18 cellular contexts compared by ENCODE assay signal in the genomic region with DNA sequence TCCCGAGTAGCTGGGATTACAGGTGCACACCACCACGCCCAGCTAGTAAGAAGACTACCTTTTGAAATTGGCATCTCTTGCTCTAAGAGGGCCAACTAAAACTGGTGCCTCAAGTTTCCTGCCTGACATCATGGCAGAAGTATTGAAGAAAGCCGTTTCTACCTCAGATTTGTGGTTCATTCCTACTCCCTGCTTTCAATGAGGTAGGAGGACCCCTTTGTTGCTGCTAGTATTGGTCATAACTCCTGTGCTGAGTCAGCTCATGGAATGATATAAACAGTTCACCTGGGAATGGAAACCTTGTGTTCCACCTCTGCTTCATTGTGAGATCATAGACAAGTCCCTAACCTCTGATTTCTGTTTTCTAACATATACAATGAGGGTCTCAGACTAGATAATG.
DNase-seq lines count a peak whose midpoint lies in the region; ATAC-seq and TF ChIP-seq lines count a peak whose summit lies in the region.
"Had no signal": no experiment of that assay in that cellular context is flagged by ENCODE, and none has a peak within 500 bp of the region (broad histone marks: within the 10 kb centered on the region; RNA-seq: fewer than 3 reads in every experiment).

No MANE protein-coding gene starts in this region.

- no peak for TF ChIP-seq POLR2A in breast epithelium (IDR thresholded peaks at IDR 0.05)
- TF ChIP-seq POLR2A in transverse colon (IDR thresholded peaks at IDR 0.05) = no peak

- TF ChIP-seq EP300 in transverse colon (IDR thresholded peaks at IDR 0.05; ENCODE audit: low read depth) = no peak

- no peak overlapping the region for H3K4me3 Mint-ChIP-seq in MCF 10A (ENCODE audit: unreplicated experiment)
- H3K4me3 Mint-ChIP-seq in chondrocyte (ENCODE audit: unreplicated experiment) = no peak overlapping the region
- H3K4me3 Mint-ChIP-seq in stimulated activated naive CD8-positive, alpha-beta T cell treated with anti-CD3 and anti-CD28 coated beads, Interleukin-15, amount 100 ng/mL, for 72 hours = no peak overlapping the region
- H3K4me3 Mint-ChIP-seq: activated naive CD4-positive, alpha-beta T cell treated with anti-CD3 and anti-CD28 coated beads, Interleukin-2, amount 10 ng/mL, durations not matched to agents 7 days and 5 days; B cell had no signal

- no peak overlapping the region for H2AFZ ChIP-seq in PC-3 (ENCODE audit: low read length)

- CTCF ChIA-PET in MCF 10A (lab: Yijun Ruan, JAX) (no interaction called here), PC-3 (lab: Charles Lee) (no interaction called here)

- in situ Hi-C loops in transverse colon (cut with MboI; ENCODE audit: low pct_ligation_motif_present in 1 of 4, low pct_unique_long_range_greater_than_20kb in 1 of 4, low sequenced_read_pairs in 3 of 4) = no loop called here

- H3K4me1 Mint-ChIP-seq in MCF 10A (ENCODE audit: insufficient read depth, unreplicated experiment) (peaks cover 42% of the 10 kb centered on the region), chondrocyte (ENCODE audit: low read depth) (peaks cover 79% of the 10 kb centered on the region)
- H3K4me1 Mint-ChIP-seq in stimulated activated naive CD8-positive, alpha-beta T cell treated with anti-CD3 and anti-CD28 coated beads, Interleukin-15, amount 100 ng/mL, for 72 hours = peaks cover 48% of the 10 kb centered on the region

- no peaks in the 10 kb centered on the region for H3K9me2 ChIP-seq in PC-3 (replicated peaks; ENCODE audit: low read length)

- H3K9me3 Mint-ChIP-seq in MCF 10A (ENCODE audit: unreplicated experiment) (no peaks in the 10 kb centered on the region), chondrocyte (ENCODE audit: low read depth) (peaks cover 9% of the 10 kb centered on the region)
- no peaks in the 10 kb centered on the region for H3K9me3 Mint-ChIP-seq in stimulated activated naive CD8-positive, alpha-beta T cell treated with anti-CD3 and anti-CD28 coated beads, Interleukin-15, amount 100 ng/mL, for 72 hours
- H3K9me3 Mint-ChIP-seq: activated naive CD4-positive, alpha-beta T cell treated with anti-CD3 and anti-CD28 coated beads, Interleukin-2, amount 10 ng/mL, durations not matched to agents 7 days and 5 days had no signal

- peaks cover 21% of the 10 kb centered on the region for H3K36me3 Mint-ChIP-seq in MCF 10A (ENCODE audit: insufficient read depth, unreplicated experiment)
- H3K36me3 Mint-ChIP-seq in chondrocyte (ENCODE audit: low read depth) = peaks cover 14% of the 10 kb centered on the region

- intact Hi-C loops in MCF 10A (cut with micrococcal nuclease) (no loop called here), breast epithelium (cut with DNase I; ENCODE audit: low total_unique reads) (no loop called here), PC-3 (cut with micrococcal nuclease) (no loop called here), transverse colon (cut with DNase I; ENCODE audit: low total_unique reads) (no loop called here)

- no peak for DNase-seq in MCF 10A (ENCODE audit: unreplicated experiment)
- no peak for DNase-seq in breast epithelium (ENCODE audit: low spot score in 2 of 2)
- DNase-seq in PC-3 = peak; percentile 42
- no peak for DNase-seq in chondrocyte (ENCODE audit: low spot score)
- DNase-seq in stimulated activated naive CD8-positive, alpha-beta T cell treated with anti-CD3 and anti-CD28 coated beads, Interleukin-15, amount 100 ng/mL, for 72 hours = no peak
- DNase-seq in transverse colon = no peak
- no peak for DNase-seq in COR-L47 (lab: John Stamatoyannopoulos, UW)
- no peak for DNase-seq in islet precursor cell
- DNase-seq: activated CD8-positive, alpha-beta memory T cell treated with anti-CD3 and anti-CD28 coated beads for 24 hours; activated naive CD4-positive, alpha-beta T cell treated with anti-CD3 and anti-CD28 coated beads, Interleukin-2, amount 10 ng/mL, durations not matched to agents 7 days and 5 days; DMS153; effector CD8-positive, alpha-beta T cell; left ventricle myocardium inferior; NCI-H2081 treated with DMSO at 0.1 percent for 48 hours; pancreas; Peyer's patch; stimulated activated CD4-positive, alpha-beta T cell treated with anti-CD3 and anti-CD28 coated beads, Interleukin-4, amount 100 ng/mL, for 1 hour had no signal

- H3K27ac Mint-ChIP-seq in MCF 10A (ENCODE audit: low read depth, unreplicated experiment) = peak overlapping the region; percentile 83
- peak overlapping the region; percentile 12 for H3K27ac Mint-ChIP-seq in chondrocyte (ENCODE audit: unreplicated experiment)
- peak overlapping the region in 1 of 2 donors; percentile 50 for H3K27ac Mint-ChIP-seq in stimulated activated naive CD8-positive, alpha-beta T cell treated with anti-CD3 and anti-CD28 coated beads, Interleukin-15, amount 100 ng/mL, for 72 hours
- H3K27ac Mint-ChIP-seq: activated naive CD4-positive, alpha-beta T cell treated with anti-CD3 and anti-CD28 coated beads, Interleukin-2, amount 10 ng/mL, durations not matched to agents 7 days and 5 days; B cell had no signal

- no peaks in the 10 kb centered on the region for H4K20me1 ChIP-seq in PC-3 (ENCODE audit: low read length)

- ATAC-seq in PC-3 = no peak
- peak; percentile 42 for ATAC-seq in stimulated activated naive CD8-positive, alpha-beta T cell treated with anti-CD3 and anti-CD28 coated beads, Interleukin-15, amount 100 ng/mL, for 72 hours
- ATAC-seq: pancreas had no signal

- no peaks in the 10 kb centered on the region for H3K27me3 ChIP-seq in breast epithelium
- H3K27me3 ChIP-seq in PC-3 (ENCODE audit: low read length) = no peaks in the 10 kb centered on the region
- H3K27me3 ChIP-seq in transverse colon = no peaks in the 10 kb centered on the region
- H3K27me3 ChIP-seq: pancreas, Peyer's patch had no signal

- no peak overlapping the region for H3K9ac ChIP-seq in PC-3 (ENCODE audit: low read length)

- peaks cover 0 to 4% of the 10 kb centered on the region in 2 donors for H3K4me1 ChIP-seq in breast epithelium
- peaks cover 47% of the 10 kb centered on the region for H3K4me1 ChIP-seq in PC-3 (ENCODE audit: insufficient read depth, low read length)
- peaks cover 0 to 19% (median 8%) of the 10 kb centered on the region in 4 donors for H3K4me1 ChIP-seq in transverse colon
- H3K4me1 ChIP-seq: Peyer's patch had no signal

- no TSS peak for BruUV-seq in MCF 10A (replicated peaks; lab: Mats Ljungman, UMichigan)
- BruUV-seq in PC-3 (replicated peaks; lab: Mats Ljungman, UMichigan) = no TSS peak

- no peaks in the 10 kb centered on the region for H3F3A ChIP-seq in PC-3 (ENCODE audit: low read length, unreplicated experiment)

- H3K9me3 ChIP-seq in breast epithelium = no peaks in the 10 kb centered on the region
- H3K9me3 ChIP-seq in PC-3 (ENCODE audit: low read length) = no peaks in the 10 kb centered on the region
- no peaks in the 10 kb centered on the region for H3K9me3 ChIP-seq in transverse colon
- H3K9me3 ChIP-seq: left ventricle myocardium inferior, pancreas, Peyer's patch had no signal

- no peak for TF ChIP-seq CTCF in MCF 10A (IDR thresholded peaks at IDR 0.05; ENCODE audit: unreplicated experiment)
- TF ChIP-seq CTCF in breast epithelium (IDR thresholded peaks at IDR 0.05) = no peak
- TF ChIP-seq CTCF in PC-3 (conservative IDR thresholded peaks at IDR 0.05; ENCODE audit: low read depth, low read length) = no peak
- no peak for TF ChIP-seq CTCF in chondrocyte (IDR thresholded peaks at IDR 0.05)
- no peak for TF ChIP-seq CTCF in transverse colon (IDR thresholded peaks at IDR 0.05)

- 87% methylated on average over 3 of the region's 3 CpGs; no CpG with 5 or more reads in 1 of the 2 donors for WGBS in transverse colon (ENCODE audit: low coverage in 1 of 2), 2 donors

- H3K27me3 Mint-ChIP-seq in MCF 10A (ENCODE audit: insufficient read depth, unreplicated experiment) (no peaks in the 10 kb centered on the region), chondrocyte (ENCODE audit: low read depth) (no peaks in the 10 kb centered on the region)
- no peaks in the 10 kb centered on the region for H3K27me3 Mint-ChIP-seq in stimulated activated naive CD8-positive, alpha-beta T cell treated with anti-CD3 and anti-CD28 coated beads, Interleukin-15, amount 100 ng/mL, for 72 hours
- H3K27me3 Mint-ChIP-seq: activated naive CD4-positive, alpha-beta T cell treated with anti-CD3 and anti-CD28 coated beads, Interleukin-2, amount 10 ng/mL, durations not matched to agents 7 days and 5 days; B cell had no signal

- no peak overlapping the region for H3K4me3 ChIP-seq in breast epithelium
- no peak overlapping the region for H3K4me3 ChIP-seq in PC-3 (ENCODE audit: low read length)
- H3K4me3 ChIP-seq in transverse colon = no peak overlapping the region
- H3K4me3 ChIP-seq: left ventricle myocardium inferior, pancreas, Peyer's patch had no signal

- no peaks in the 10 kb centered on the region for H3K36me3 ChIP-seq in breast epithelium
- H3K36me3 ChIP-seq in PC-3 (ENCODE audit: low read depth, low read length) = 0 out of 2 replicates have a peak, but pooled peaks cover 5% of the 10 kb centered on the region
- no peaks in the 10 kb centered on the region for H3K36me3 ChIP-seq in transverse colon
- H3K36me3 ChIP-seq: left ventricle myocardium inferior, pancreas, Peyer's patch had no signal

- POLR2A ChIA-PET in MCF 10A (lab: Yijun Ruan, JAX) (interaction anchor here (1.4 to 2.5 kb wide), 2 partner anchors 13 to 22 kb away, joined by 5 to 19 read pairs; no protein-coding TSS in a partner anchor), PC-3 (lab: Charles Lee; ENCODE audit: unreplicated experiment) (no interaction called here)

- no peak overlapping the region for H3K27ac ChIP-seq in breast epithelium
- H3K27ac ChIP-seq in PC-3 (ENCODE audit: low read length) = peak overlapping the region; percentile 10; the same call in 1 of the 2 replicates
- no peak overlapping the region for H3K27ac ChIP-seq in transverse colon
- H3K27ac ChIP-seq: left ventricle myocardium inferior, pancreas, Peyer's patch had no signal

- H3K4me2 ChIP-seq in PC-3 (ENCODE audit: low read length) = no peak overlapping the region

- peaks cover 31% of the 10 kb centered on the region for H3K79me2 ChIP-seq in PC-3 (ENCODE audit: low read length)
